ENCODE assay signal across 36 cellular contexts in the genomic region with DNA sequence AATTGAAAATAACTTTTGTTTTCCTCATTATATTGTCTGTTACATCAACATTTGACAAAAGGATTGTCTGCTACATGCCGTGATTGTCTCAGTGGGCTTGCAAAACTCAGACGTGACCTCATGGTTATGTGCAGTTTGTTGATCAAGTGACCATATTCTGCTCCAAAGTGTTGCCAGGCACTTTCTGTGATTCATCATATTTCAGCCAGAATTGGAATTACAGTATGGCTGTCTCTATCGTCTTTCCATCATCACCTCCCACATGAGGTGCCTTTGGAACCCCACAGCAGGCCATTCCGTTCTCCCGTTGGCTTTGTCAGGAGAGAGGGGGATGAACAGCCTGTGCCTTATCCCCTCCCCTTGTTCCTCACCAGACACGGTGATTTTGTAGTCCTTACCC. TPM values are rescaled to one million over a fixed set of nuclear protein-coding genes. Genes with fewer than 3 reads are reported as not detected.
DNase-seq lines count a peak whose midpoint lies in the region; ATAC-seq, FAIRE-seq and TF ChIP-seq lines count a peak whose summit lies in the region.
"Had no signal": no experiment of that assay in that cellular context is flagged by ENCODE, and none has a peak within 500 bp of the region (broad histone marks: within the 10 kb centered on the region; RNA-seq: fewer than 3 reads in every experiment).

No MANE protein-coding gene starts in this region.

- H3K4me3 ChIP-seq in bronchial epithelial cell (ENCODE audit: low read depth, low read length): no peak overlapping the region
- H3K4me3 ChIP-seq in gastroesophageal sphincter: no peak overlapping the region
- no peak overlapping the region for H3K4me3 ChIP-seq in skeletal muscle tissue (ENCODE audit: low read length in 3 of 3)

- TF ChIP-seq EP300 in gastroesophageal sphincter (IDR thresholded peaks at IDR 0.05): no peak

- no peak overlapping the region for H3K9ac ChIP-seq in skeletal muscle tissue (ENCODE audit: low read depth in 1 of 3, low read length in 3 of 3)

- H3K36me3 ChIP-seq in bronchial epithelial cell (ENCODE audit: control insufficient read depth, insufficient read depth, low read length) (no peaks in the 10 kb centered on the region), gastroesophageal sphincter (peaks cover 0 to 2% of the 10 kb centered on the region in 2 donors), skeletal muscle tissue (ENCODE audit: control insufficient read depth in 3 of 3, insufficient read depth in 3 of 3, low read length in 3 of 3) (no peaks in the 10 kb centered on the region)
- H3K36me3 ChIP-seq: neutrophil, WERI-Rb-1 had no signal

- peak; percentile 55 for ATAC-seq in gastroesophageal sphincter
- ATAC-seq in activated T-cell treated with anti-CD3 and anti-CD28 coated beads, Interleukin-2, amount 50 U/mL, for 72 hours (replicated peaks in 1 of 2): no peak
- ATAC-seq: esophagus mucosa; HCT116; left lobe of liver; naive thymus-derived CD4-positive, alpha-beta T cell; sciatic nerve; stimulated activated effector memory CD8-positive, alpha-beta T cell treated with anti-CD3 and anti-CD28 coated beads, Interleukin-12 subunit alpha, Interleukin-12 subunit beta, amount 100 ng/mL, for 72 hours had no signal

- H3K9me3 ChIP-seq in gastroesophageal sphincter (no peaks in the 10 kb centered on the region), skeletal muscle tissue (ENCODE audit: control insufficient read depth in 3 of 3, low read length in 3 of 3) (no peaks in the 10 kb centered on the region)
- H3K9me3 ChIP-seq: Caco-2, neutrophil had no signal

- H3K36me3 Mint-ChIP-seq in HFFc6 (ENCODE audit: low read depth): peaks cover 20% of the 10 kb centered on the region; the same call in 1 of the 2 replicates
- H3K36me3 Mint-ChIP-seq in activated T-cell treated with anti-CD3 and anti-CD28 coated beads, Interleukin-2, amount 50 U/mL, for 72 hours (ENCODE audit: insufficient read depth in 2 of 2): no peaks in the 10 kb centered on the region
- no peaks in the 10 kb centered on the region for H3K36me3 Mint-ChIP-seq in activated CD4-positive, alpha-beta memory T cell treated with anti-CD3 and anti-CD28 coated beads for 36 hours
- H3K36me3 Mint-ChIP-seq: activated naive CD8-positive, alpha-beta T cell treated with anti-CD3 and anti-CD28 coated beads for 36 hours; CD14-positive monocyte; IgD-negative memory B cell; mesothelial cell of epicardium; naive thymus-derived CD4-positive, alpha-beta T cell; stimulated activated effector memory CD8-positive, alpha-beta T cell treated with anti-CD3 and anti-CD28 coated beads, Interleukin-12 subunit alpha, Interleukin-12 subunit beta, amount 100 ng/mL, for 72 hours had no signal

- intact Hi-C loops in activated CD4-positive, alpha-beta memory T cell treated with anti-CD3 and anti-CD28 coated beads for 36 hours (cut with micrococcal nuclease): no loop called here

- peak; percentile 83 for FAIRE-seq in bronchial epithelial cell (lab: Jason Lieb, UNC)
- FAIRE-seq: G401.6, islet of Langerhans, RCC 7860 had no signal

- CTCF ChIA-PET in activated CD4-positive, alpha-beta memory T cell treated with anti-CD3 and anti-CD28 coated beads for 36 hours (lab: Charles Lee): no interaction called here

- peaks cover 63% of the 10 kb centered on the region for H3K4me1 Mint-ChIP-seq in HFFc6 (ENCODE audit: low read depth)
- no peaks in the 10 kb centered on the region for H3K4me1 Mint-ChIP-seq in activated T-cell treated with anti-CD3 and anti-CD28 coated beads, Interleukin-2, amount 50 U/mL, for 72 hours (ENCODE audit: low read depth)
- no peaks in the 10 kb centered on the region for H3K4me1 Mint-ChIP-seq in activated CD4-positive, alpha-beta memory T cell treated with anti-CD3 and anti-CD28 coated beads for 36 hours (ENCODE audit: low read depth)
- H3K4me1 Mint-ChIP-seq: activated CD4-positive, alpha-beta T cell treated with anti-CD3 and anti-CD28 coated beads, Interleukin-2, amount 10 ng/mL, durations not matched to agents 24 days and 14 days; activated naive CD8-positive, alpha-beta T cell treated with anti-CD3 and anti-CD28 coated beads for 36 hours; CD14-positive monocyte; central memory CD8-positive, alpha-beta T cell; IgD-negative memory B cell; mesothelial cell of epicardium; naive thymus-derived CD4-positive, alpha-beta T cell; stimulated activated effector memory CD8-positive, alpha-beta T cell treated with anti-CD3 and anti-CD28 coated beads, Interleukin-12 subunit alpha, Interleukin-12 subunit beta, amount 100 ng/mL, for 72 hours had no signal

- no peaks in the 10 kb centered on the region; the same call in none of the 2 replicates for H3K27me3 Mint-ChIP-seq in HFFc6 (ENCODE audit: insufficient read depth)
- H3K27me3 Mint-ChIP-seq in activated T-cell treated with anti-CD3 and anti-CD28 coated beads, Interleukin-2, amount 50 U/mL, for 72 hours (ENCODE audit: low read depth): no peaks in the 10 kb centered on the region
- H3K27me3 Mint-ChIP-seq in activated CD4-positive, alpha-beta memory T cell treated with anti-CD3 and anti-CD28 coated beads for 36 hours: no peaks in the 10 kb centered on the region
- H3K27me3 Mint-ChIP-seq: activated naive CD8-positive, alpha-beta T cell treated with anti-CD3 and anti-CD28 coated beads for 36 hours; activated T-cell treated with anti-CD3 and anti-CD28 coated beads, Interleukin-2, amount 50 U/mL, for 24 hours; dendritic cell treated with granulocyte-macrophage colony-stimulating factor and Interleukin-4, amounts not matched to agents 40 ng/mL and 50 ng/mL, for 4 days; IgD-negative memory B cell; progenitor cell of endocrine pancreas had no signal

- no peaks in the 10 kb centered on the region for H3K27me3 ChIP-seq in bronchial epithelial cell (ENCODE audit: control insufficient read depth, insufficient read depth, low read length)
- H3K27me3 ChIP-seq in gastroesophageal sphincter: no peaks in the 10 kb centered on the region
- no peaks in the 10 kb centered on the region for H3K27me3 ChIP-seq in skeletal muscle tissue (ENCODE audit: control insufficient read depth in 3 of 3, insufficient read depth in 3 of 3, low read length in 3 of 3)
- H3K27me3 ChIP-seq: neutrophil had no signal

- H3K27ac ChIP-seq in gastroesophageal sphincter (no peak overlapping the region), skeletal muscle tissue (ENCODE audit: low read depth, low read length) (peak overlapping the region; percentile 36)
- H3K27ac ChIP-seq: neutrophil, WERI-Rb-1 had no signal

- DNase-seq in HFFc6 (no peak), bronchial epithelial cell (ENCODE audit: low read depth) (no peak)
- no peak for DNase-seq in activated T-cell treated with anti-CD3 and anti-CD28 coated beads, Interleukin-2, amount 50 U/mL, for 72 hours
- DNase-seq in activated CD4-positive, alpha-beta memory T cell treated with anti-CD3 and anti-CD28 coated beads for 36 hours: no peak
- DNase-seq in activated CD4-positive, CD25-positive, alpha-beta regulatory T cell treated with anti-CD3 and anti-CD28 coated beads, Interleukin-2, amount 50 U/mL, for 72 hours: no peak
- DNase-seq: activated CD4-positive, alpha-beta T cell treated with anti-CD3 and anti-CD28 coated beads, Interleukin-2, amount 10 ng/mL, durations not matched to agents 24 days and 14 days; activated gamma-delta T cell; activated naive CD8-positive, alpha-beta T cell treated with anti-CD3 and anti-CD28 coated beads for 36 hours; activated T-cell treated with anti-CD3 and anti-CD28 coated beads, Interleukin-2, amount 50 U/mL, for 24 hours; anterior cingulate cortex; Caco-2; naive thymus-derived CD4-positive, alpha-beta T cell; NCI-H1694; NCI-H774; stimulated activated CD4-positive, alpha-beta T cell treated with anti-CD3 and anti-CD28 coated beads, Interleukin-15, amount 100 ng/mL, for 24 hours; substantia nigra; T-helper 9 cell; trophoblast cell; WERI-Rb-1 had no signal

- TF ChIP-seq POLR2A in gastroesophageal sphincter (IDR thresholded peaks at IDR 0.05): no peak

- H3K27ac Mint-ChIP-seq in HFFc6: peak overlapping the region; percentile 8; the same call in 1 of the 2 replicates
- H3K27ac Mint-ChIP-seq in activated T-cell treated with anti-CD3 and anti-CD28 coated beads, Interleukin-2, amount 50 U/mL, for 72 hours: no peak overlapping the region
- no peak overlapping the region for H3K27ac Mint-ChIP-seq in activated CD4-positive, alpha-beta memory T cell treated with anti-CD3 and anti-CD28 coated beads for 36 hours
- H3K27ac Mint-ChIP-seq: activated CD4-positive, alpha-beta T cell treated with anti-CD3 and anti-CD28 coated beads, Interleukin-2, amount 10 ng/mL, durations not matched to agents 24 days and 14 days; activated naive CD8-positive, alpha-beta T cell treated with anti-CD3 and anti-CD28 coated beads for 36 hours; activated T-cell treated with anti-CD3 and anti-CD28 coated beads, Interleukin-2, amount 50 U/mL, for 24 hours; CD14-positive monocyte; dendritic cell treated with granulocyte-macrophage colony-stimulating factor and Interleukin-4, amounts not matched to agents 40 ng/mL and 50 ng/mL, for 4 days; IgD-negative memory B cell; mesothelial cell of epicardium; naive thymus-derived CD4-positive, alpha-beta T cell; progenitor cell of endocrine pancreas; stimulated activated effector memory CD8-positive, alpha-beta T cell treated with anti-CD3 and anti-CD28 coated beads, Interleukin-12 subunit alpha, Interleukin-12 subunit beta, amount 100 ng/mL, for 72 hours had no signal

- no peak overlapping the region for H3K4me3 Mint-ChIP-seq in HFFc6
- H3K4me3 Mint-ChIP-seq in activated T-cell treated with anti-CD3 and anti-CD28 coated beads, Interleukin-2, amount 50 U/mL, for 72 hours: no peak overlapping the region
- H3K4me3 Mint-ChIP-seq in activated CD4-positive, alpha-beta memory T cell treated with anti-CD3 and anti-CD28 coated beads for 36 hours: no peak overlapping the region
- H3K4me3 Mint-ChIP-seq: activated CD4-positive, alpha-beta T cell treated with anti-CD3 and anti-CD28 coated beads, Interleukin-2, amount 10 ng/mL, durations not matched to agents 24 days and 14 days; activated naive CD8-positive, alpha-beta T cell treated with anti-CD3 and anti-CD28 coated beads for 36 hours; activated T-cell treated with anti-CD3 and anti-CD28 coated beads, Interleukin-2, amount 50 U/mL, for 24 hours; CD14-positive monocyte; central memory CD8-positive, alpha-beta T cell; dendritic cell treated with granulocyte-macrophage colony-stimulating factor and Interleukin-4, amounts not matched to agents 40 ng/mL and 50 ng/mL, for 4 days; IgD-negative memory B cell; mesothelial cell of epicardium; naive thymus-derived CD4-positive, alpha-beta T cell; stimulated activated effector memory CD8-positive, alpha-beta T cell treated with anti-CD3 and anti-CD28 coated beads, Interleukin-12 subunit alpha, Interleukin-12 subunit beta, amount 100 ng/mL, for 72 hours had no signal

- TF ChIP-seq CTCF in HFFc6 (IDR thresholded peaks at IDR 0.05): no peak
- TF ChIP-seq CTCF in bronchial epithelial cell (IDR thresholded peaks at IDR 0.05; ENCODE audit: insufficient read depth, low read length, severe bottlenecking): no peak
- no peak for TF ChIP-seq CTCF in gastroesophageal sphincter (IDR thresholded peaks at IDR 0.05)

- peaks cover 2 to 22% (median 3%) of the 10 kb centered on the region in 3 donors for H3K4me1 ChIP-seq in gastroesophageal sphincter
- peaks cover 0 to 5% (median 0%) of the 10 kb centered on the region in 3 donors for H3K4me1 ChIP-seq in skeletal muscle tissue (ENCODE audit: control insufficient read depth in 3 of 3, insufficient read depth in 3 of 3, low read length in 3 of 3)
- H3K4me1 ChIP-seq: Caco-2 had no signal

- POLR2A ChIA-PET in activated CD4-positive, alpha-beta memory T cell treated with anti-CD3 and anti-CD28 coated beads for 36 hours (lab: Charles Lee): no interaction called here

- 55 to 62% methylated on average over 2 to 6 of the region's 6 CpGs for WGBS in gastroesophageal sphincter (ENCODE audit: low coverage in 1 of 2), 2 donors

- no peaks in the 10 kb centered on the region for H3K9me3 Mint-ChIP-seq in HFFc6
- no peaks in the 10 kb centered on the region for H3K9me3 Mint-ChIP-seq in activated T-cell treated with anti-CD3 and anti-CD28 coated beads, Interleukin-2, amount 50 U/mL, for 72 hours
- H3K9me3 Mint-ChIP-seq in activated CD4-positive, alpha-beta memory T cell treated with anti-CD3 and anti-CD28 coated beads for 36 hours: no peaks in the 10 kb centered on the region
- H3K9me3 Mint-ChIP-seq: activated CD4-positive, alpha-beta T cell treated with anti-CD3 and anti-CD28 coated beads, Interleukin-2, amount 10 ng/mL, durations not matched to agents 24 days and 14 days; activated naive CD8-positive, alpha-beta T cell treated with anti-CD3 and anti-CD28 coated beads for 36 hours; activated T-cell treated with anti-CD3 and anti-CD28 coated beads, Interleukin-2, amount 50 U/mL, for 24 hours; CD14-positive monocyte; dendritic cell treated with granulocyte-macrophage colony-stimulating factor and Interleukin-4, amounts not matched to agents 40 ng/mL and 50 ng/mL, for 4 days; mesothelial cell of epicardium; naive thymus-derived CD4-positive, alpha-beta T cell; stimulated activated effector memory CD8-positive, alpha-beta T cell treated with anti-CD3 and anti-CD28 coated beads, Interleukin-12 subunit alpha, Interleukin-12 subunit beta, amount 100 ng/mL, for 72 hours had no signal

RNA-seq across cellular contexts. Expression of a gene that starts 41.2 kb away (rescaled TPM):
- total RNA-seq in HFFc6 (2021; fragmentation: NEBNext Ultra II Directional; extraction: Animal tissue kit (Norgen Biotek cat#: 25700)): under 1 TPM; 0.05 to 0.24 (median 0.20) TPM
- total RNA-seq in bronchial epithelial cell (under 0.01 TPM in 1 of 2 replicates, not detected in the other), gastroesophageal sphincter (under 1 TPM in 3 of 4 donors, not detected in 1; 0.22 to 0.85 (median 0.40) TPM), skeletal muscle tissue (under 0.01 TPM)
- not detected for total RNA-seq in activated T-cell treated with anti-CD3 and anti-CD28 coated beads, Interleukin-2, amount 50 U/mL, for 72 hours
- total RNA-seq in activated CD4-positive, alpha-beta memory T cell treated with anti-CD3 and anti-CD28 coated beads for 36 hours: not detected
- total RNA-seq: activated CD4-positive, alpha-beta T cell treated with anti-CD3 and anti-CD28 coated beads, Interleukin-2, amount 10 ng/mL, durations not matched to agents 24 days and 14 days; activated naive CD8-positive, alpha-beta T cell treated with anti-CD3 and anti-CD28 coated beads for 36 hours; Caco-2; esophagus mucosa; left lobe of liver; naive thymus-derived CD4-positive, alpha-beta T cell; progenitor cell of endocrine pancreas; sciatic nerve had no signal
